ENCODE assay signal across 9 cellular contexts in genomic region chr21:45310446-45310845, GRCh38.
"Had no signal": no experiment of that assay in that cellular context is flagged by ENCODE, and none has a peak within 500 bp of the region (broad histone marks: within the 10 kb centered on the region; RNA-seq: fewer than 3 reads in every experiment).

No MANE protein-coding gene starts in this region.

- H3K4me3 ChIP-seq: skin epidermis, thyroid gland had no signal

- DNase-seq: activated CD4-positive, CD25-positive, alpha-beta regulatory T cell; activated CD8-positive, alpha-beta memory T cell treated with anti-CD3 and anti-CD28 coated beads, Interleukin-2, amount 10 ng/mL, durations not matched to agents 7 days and 5 days; activated naive CD4-positive, alpha-beta T cell; activated T-cell treated with anti-CD3 and anti-CD28 coated beads, Interleukin-2, amount 50 U/mL, for 72 hours; foreskin melanocyte; SHP77 treated with DMSO at 0.1 percent for 48 hours; T-helper 17 cell had no signal

- H3K9me3 ChIP-seq: thyroid gland had no signal

- H3K36me3 ChIP-seq: thyroid gland had no signal

- ATAC-seq: activated CD8-positive, alpha-beta memory T cell treated with anti-CD3 and anti-CD28 coated beads, Interleukin-2, amount 10 ng/mL, durations not matched to agents 7 days and 5 days; activated T-cell treated with anti-CD3 and anti-CD28 coated beads, Interleukin-2, amount 50 U/mL, for 72 hours; T-helper 17 cell had no signal

- H3K27me3 ChIP-seq: thyroid gland had no signal
